1 cellular context compared by ENCODE assay signal in genomic region chr15:22874256-22874655, GRCh38.
TF ChIP-seq lines count a peak whose summit lies in the region.

No MANE protein-coding gene starts in this region.

TF ChIP-seq in IMR-90, 13 proteins besides CTCF, POLR2A, EP300 and RAD21:
- no peak for TF ChIP-seq RCOR1 (IDR thresholded peaks at IDR 0.05; ENCODE audit: insufficient replicate concordance, low read length)
- TF ChIP-seq CHD1 (IDR thresholded peaks at IDR 0.05; ENCODE audit: low read depth, low read length), result no peak
- TF ChIP-seq MAZ (IDR thresholded peaks at IDR 0.05; ENCODE audit: borderline replicate concordance, low read depth, low read length), result no peak
- TF ChIP-seq MXI1 (IDR thresholded peaks at IDR 0.05; ENCODE audit: borderline replicate concordance, low read depth, low read length), result no peak
- TF ChIP-seq USF2 (IDR thresholded peaks at IDR 0.05; ENCODE audit: low read depth, low read length), result no peak
- TF ChIP-seq BHLHE40 (IDR thresholded peaks at IDR 0.05; ENCODE audit: low read depth, low read length), result no peak
